ENCODE assay signal across 24 cellular contexts in genomic region chr2:117948585-117948984, GRCh38.
DNase-seq lines count a peak whose midpoint lies in the region; ATAC-seq and TF ChIP-seq lines count a peak whose summit lies in the region.
"Had no signal": no experiment of that assay in that cellular context is flagged by ENCODE, and none has a peak within 500 bp of the region (broad histone marks: within the 10 kb centered on the region; RNA-seq: fewer than 3 reads in every experiment).

No MANE protein-coding gene starts in this region.

- no peaks in the 10 kb centered on the region for H3K9me3 Mint-ChIP-seq in neural progenitor cell
- H3K9me3 Mint-ChIP-seq: CD4-positive, alpha-beta memory T cell had no signal

- TF ChIP-seq CTCF in SU-DHL-6 (IDR thresholded peaks at IDR 0.05; ENCODE audit: insufficient read depth, low read length, poor library complexity, severe bottlenecking) (no peak), neural progenitor cell (IDR thresholded peaks at IDR 0.05) (no peak), coronary artery (IDR thresholded peaks at IDR 0.05) (no peak)

- DNase-seq in NCI-H1694 treated with DMSO at 0.1 percent for 48 hours (lab: John Stamatoyannopoulos, UW) (peak; percentile 24), NCI-H1694 (lab: John Stamatoyannopoulos, UW) (no peak), NCI-H1105 treated with DMSO at 0.1 percent for 48 hours (lab: John Stamatoyannopoulos, UW) (peak; percentile 50), neural progenitor cell (ENCODE audit: low spot score) (peak; percentile 66), coronary artery (ENCODE audit: low spot score) (no peak)
- no peak for DNase-seq in stimulated activated CD8-positive, alpha-beta memory T cell treated with anti-CD3 and anti-CD28 coated beads, Interleukin-4, amount 100 ng/mL, for 48 hours
- DNase-seq: ACHN; CD4-positive, alpha-beta memory T cell; DND-41; GOT3; HCEC 1CT; KG1; NCI-H1092 treated with DMSO at 0.1 percent for 48 hours; NCI-H1930; NCI-H446; NCI-H526; NK-92 treated with Interleukin-12 subunit alpha and Interleukin-12 subunit beta, amount 100 ng/mL, for 24 hours; SIG-M5; SK-N-SH had no signal

- H3K27me3 ChIP-seq in SU-DHL-6 (ENCODE audit: low read length): no peaks in the 10 kb centered on the region
- no peaks in the 10 kb centered on the region for H3K27me3 ChIP-seq in neural progenitor cell
- H3K27me3 ChIP-seq: BLaER1 treated with 17β-estradiol and CSF1 and Interleukin-3, amounts not matched to agents 10 nM and 100 nM had no signal

- no peak overlapping the region for H3K4me3 Mint-ChIP-seq in neural progenitor cell
- H3K4me3 Mint-ChIP-seq: CD4-positive, alpha-beta memory T cell had no signal

- no peak overlapping the region for H2AFZ ChIP-seq in SU-DHL-6 (ENCODE audit: low read depth, low read length, severe bottlenecking)
- H2AFZ ChIP-seq in neural progenitor cell (replicated peaks): no peak overlapping the region

- H3K79me2 ChIP-seq in SU-DHL-6 (ENCODE audit: insufficient read depth, low read length) (no peaks in the 10 kb centered on the region), neural progenitor cell (ENCODE audit: low read depth) (no peaks in the 10 kb centered on the region)

- no peaks in the 10 kb centered on the region for H3K9me3 ChIP-seq in SU-DHL-6 (ENCODE audit: insufficient read depth, low read length)
- H3K9me3 ChIP-seq in neural progenitor cell (ENCODE audit: low read depth): no peaks in the 10 kb centered on the region
- H3K9me3 ChIP-seq: BLaER1 treated with 17β-estradiol and CSF1 and Interleukin-3, amounts not matched to agents 10 nM and 100 nM; SK-N-SH had no signal

- H3K4me1 Mint-ChIP-seq in neural progenitor cell: no peaks in the 10 kb centered on the region
- H3K4me1 Mint-ChIP-seq: CD4-positive, alpha-beta memory T cell had no signal

- H3K4me1 ChIP-seq in neural progenitor cell: peaks cover 28% of the 10 kb centered on the region
- H3K4me1 ChIP-seq: BLaER1 treated with 17β-estradiol and CSF1 and Interleukin-3, amounts not matched to agents 10 nM and 100 nM had no signal

- ATAC-seq in HG03280 (IDR thresholded peaks at IDR 0.05; ENCODE audit: unreplicated experiment): no peak
- ATAC-seq: Panc1 had no signal

- peaks cover 31% of the 10 kb centered on the region for H3K36me3 Mint-ChIP-seq in neural progenitor cell

- H3K4me3 ChIP-seq in SU-DHL-6 (ENCODE audit: insufficient read depth, low read length, poor library complexity, severe bottlenecking) (no peak overlapping the region), neural progenitor cell (peak overlapping the region; percentile 4), coronary artery (no peak overlapping the region)
- H3K4me3 ChIP-seq: BLaER1 treated with 17β-estradiol and CSF1 and Interleukin-3, amounts not matched to agents 10 nM and 100 nM had no signal

- H3K36me3 ChIP-seq in SU-DHL-6 (ENCODE audit: low read length) (peaks cover 21% of the 10 kb centered on the region; the same call in 1 of the 2 replicates), neural progenitor cell (no peaks in the 10 kb centered on the region)

- H3F3A ChIP-seq in SU-DHL-6 (ENCODE audit: insufficient read depth) (no peaks in the 10 kb centered on the region), neural progenitor cell (ENCODE audit: low read depth) (peaks cover 19% of the 10 kb centered on the region)

- H4K20me1 ChIP-seq in SU-DHL-6 (ENCODE audit: low read depth, low read length) (no peaks in the 10 kb centered on the region), neural progenitor cell (ENCODE audit: low read depth) (peaks cover 18% of the 10 kb centered on the region)

- no peaks in the 10 kb centered on the region for H3K9me2 ChIP-seq in SU-DHL-6 (replicated peaks; ENCODE audit: insufficient read depth, low read length)
- H3K9me2 ChIP-seq: SK-N-SH had no signal

- H3K9ac ChIP-seq in SU-DHL-6 (ENCODE audit: low read length) (no peak overlapping the region), neural progenitor cell (no peak overlapping the region)
- H3K9ac ChIP-seq: BLaER1 treated with 17β-estradiol and CSF1 and Interleukin-3, amounts not matched to agents 10 nM and 100 nM; SK-N-SH had no signal

- no peak overlapping the region for H3K27ac Mint-ChIP-seq in neural progenitor cell

- H3K4me2 ChIP-seq in SU-DHL-6 (ENCODE audit: low read depth, low read length, poor library complexity, severe bottlenecking) (no peak overlapping the region), neural progenitor cell (peak overlapping the region; percentile 65)
- H3K4me2 ChIP-seq: BLaER1 treated with 17β-estradiol and CSF1 and Interleukin-3, amounts not matched to agents 10 nM and 100 nM; SK-N-SH had no signal

- H3K27me3 Mint-ChIP-seq in neural progenitor cell (ENCODE audit: insufficient read depth, low read depth): no peaks in the 10 kb centered on the region
- H3K27me3 Mint-ChIP-seq: CD4-positive, alpha-beta memory T cell had no signal

- H3K27ac ChIP-seq in SU-DHL-6 (ENCODE audit: low read depth, low read length) (peak overlapping the region; percentile 54), neural progenitor cell (peak overlapping the region; percentile 53), coronary artery (no peak overlapping the region)
- H3K27ac ChIP-seq: 22Rv1; BLaER1 treated with 17β-estradiol and CSF1 and Interleukin-3, amounts not matched to agents 10 nM and 100 nM had no signal

Comparison
In these comparisons a context has a peak if more than half of its experiments do, and no peak if none do; other contexts are left out.
1. DNase-seq: peak in NCI-H1694 treated with DMSO at 0.1 percent for 48 hours (single experiment), NCI-H1105 treated with DMSO at 0.1 percent for 48 hours (single experiment) and neural progenitor cell (single experiment); none in NCI-H1694 (single experiment), coronary artery (single experiment) and stimulated activated CD8-positive, alpha-beta memory T cell treated with anti-CD3 and anti-CD28 coated beads, Interleukin-4, amount 100 ng/mL, for 48 hours (single experiment).
2. H3K27ac ChIP-seq: peak in SU-DHL-6 (single experiment) and neural progenitor cell (single experiment); none in coronary artery (0 of 2).